In genomic region chr5:116153687-116154174, GRCh38 we compare ENCODE assay signal across 19 cellular contexts.
DNase-seq lines count a peak whose midpoint lies in the region; ATAC-seq and TF ChIP-seq lines count a peak whose summit lies in the region.
"Had no signal": no experiment of that assay in that cellular context is flagged by ENCODE, and none has a peak within 500 bp of the region (broad histone marks: within the 10 kb centered on the region; RNA-seq: fewer than 3 reads in every experiment).

No MANE protein-coding gene starts in this region.

- no peaks in the 10 kb centered on the region for H3K4me1 Mint-ChIP-seq in neural progenitor cell
- H3K4me1 Mint-ChIP-seq: H9 had no signal

- H3K27me3 ChIP-seq in hepatocyte, result no peaks in the 10 kb centered on the region
- H3K27me3 ChIP-seq in liver (ENCODE audit: control insufficient read depth in 4 of 4, insufficient read depth in 4 of 4, low read length in 3 of 4), result no peaks in the 10 kb centered on the region
- H3K27me3 ChIP-seq in neural progenitor cell, result no peaks in the 10 kb centered on the region

- TF ChIP-seq CTCF in hepatocyte (IDR thresholded peaks at IDR 0.05; ENCODE audit: poor library complexity), result no peak
- no peak for TF ChIP-seq CTCF in liver (IDR thresholded peaks at IDR 0.05; ENCODE audit: low read depth, low read length, missing input control)
- no peak for TF ChIP-seq CTCF in neural progenitor cell (IDR thresholded peaks at IDR 0.05)

- H3K27ac ChIP-seq in hepatocyte (peak overlapping the region; percentile 39), liver (ENCODE audit: low read depth in 1 of 2, low read length in 2 of 2) (peak overlapping the region; percentile 10 to 36), neural progenitor cell (no peak overlapping the region)
- H3K27ac ChIP-seq: A549 had no signal

- DNase-seq in HEK293T (ENCODE audit: extremely low spot score) (peak; percentile 26), NCI-H2227 (lab: John Stamatoyannopoulos, UW; ENCODE audit: unreplicated experiment) (peak; percentile 47), hepatocyte (ENCODE audit: low spot score) (peak; percentile 8), neural progenitor cell (ENCODE audit: low spot score) (no peak), ACHN (no peak)
- DNase-seq in activated naive CD4-positive, alpha-beta T cell treated with anti-CD3 and anti-CD28 coated beads, Interleukin-2, amount 50 U/mL, for 72 hours (ENCODE audit: low spot score in 2 of 2), result no peak
- DNase-seq: CD8-positive, alpha-beta T cell; COR-L47; DMS153; DMS79 treated with DMSO at 0.1 percent for 48 hours; EL; GOT3; H9; HFFc6 had no signal

- CTCF ChIA-PET in HEK293T (lab: Yijun Ruan, JAX), result interaction anchor here (0.7 to 0.8 kb wide), 2 partner anchors 15 to 1465 kb away, joined by 3 read pairs; no protein-coding TSS in a partner anchor

- H3K27me3 Mint-ChIP-seq in neural progenitor cell (ENCODE audit: insufficient read depth, low read depth), result no peaks in the 10 kb centered on the region
- H3K27me3 Mint-ChIP-seq: IgD-negative memory B cell had no signal

- POLR2A ChIA-PET in HEK293T (lab: Yijun Ruan, JAX), result no interaction called here

- H3K9me2 ChIP-seq in hepatocyte (replicated peaks; ENCODE audit: insufficient read depth), result no peaks in the 10 kb centered on the region

- H2AFZ ChIP-seq in hepatocyte, result no peak overlapping the region
- no peak overlapping the region for H2AFZ ChIP-seq in neural progenitor cell (replicated peaks)

- no peak overlapping the region for H3K27ac Mint-ChIP-seq in activated naive CD4-positive, alpha-beta T cell treated with anti-CD3 and anti-CD28 coated beads, Interleukin-2, amount 50 U/mL, for 72 hours
- H3K27ac Mint-ChIP-seq in neural progenitor cell, result no peak overlapping the region
- H3K27ac Mint-ChIP-seq: CD14-positive monocyte; CD8-positive, alpha-beta T cell; H9; HFFc6; IgD-negative memory B cell had no signal

- peaks cover 5 to 7% of the 10 kb centered on the region in 2 donors for H3K36me3 Mint-ChIP-seq in activated naive CD4-positive, alpha-beta T cell treated with anti-CD3 and anti-CD28 coated beads, Interleukin-2, amount 50 U/mL, for 72 hours
- H3K36me3 Mint-ChIP-seq in neural progenitor cell, result peaks cover 2% of the 10 kb centered on the region

- no peak for ATAC-seq in HG03159 (IDR thresholded peaks at IDR 0.05; ENCODE audit: unreplicated experiment)
- ATAC-seq in activated naive CD4-positive, alpha-beta T cell treated with anti-CD3 and anti-CD28 coated beads, Interleukin-2, amount 50 U/mL, for 72 hours, result no peak
- ATAC-seq: A549; CD8-positive, alpha-beta T cell had no signal

- no peak overlapping the region for H3K4me3 Mint-ChIP-seq in neural progenitor cell
- H3K4me3 Mint-ChIP-seq: CD14-positive monocyte; CD8-positive, alpha-beta T cell; H9; HFFc6; IgD-negative memory B cell had no signal

- H3K4me3 ChIP-seq in hepatocyte (no peak overlapping the region), liver (ENCODE audit: low read depth in 1 of 3, low read length in 3 of 3) (no peak overlapping the region), neural progenitor cell (no peak overlapping the region)
- H3K4me3 ChIP-seq: A549 had no signal

- H3K4me2 ChIP-seq in hepatocyte, result no peak overlapping the region
- H3K4me2 ChIP-seq in neural progenitor cell, result no peak overlapping the region
- H3K4me2 ChIP-seq: A549 had no signal

- H3K9ac ChIP-seq in liver (ENCODE audit: low read depth in 1 of 2, low read length in 2 of 2) (no peak overlapping the region), neural progenitor cell (no peak overlapping the region)

- H3K36me3 ChIP-seq in hepatocyte (replicated peaks; ENCODE audit: insufficient read depth, low read depth) (no peaks in the 10 kb centered on the region), liver (ENCODE audit: control insufficient read depth in 4 of 4, insufficient read depth in 3 of 4, low read depth in 1 of 4, low read length in 3 of 4) (no peaks in the 10 kb centered on the region), neural progenitor cell (no peaks in the 10 kb centered on the region)

- 60% methylated on average over 2 of the region's 2 CpGs for WGBS in hepatocyte (ENCODE audit: low lambda C conversion rate, missing lambda C conversion rate)
- 61% methylated on average over 2 of the region's 2 CpGs for WGBS in liver

- peaks cover 0 to 4% of the 10 kb centered on the region in 2 donors for H3K9me3 Mint-ChIP-seq in activated naive CD4-positive, alpha-beta T cell treated with anti-CD3 and anti-CD28 coated beads, Interleukin-2, amount 50 U/mL, for 72 hours
- H3K9me3 Mint-ChIP-seq in neural progenitor cell, result peaks cover 2% of the 10 kb centered on the region
- H3K9me3 Mint-ChIP-seq: CD8-positive, alpha-beta T cell; H9; HFFc6; IgD-negative memory B cell had no signal

- H3K9me3 ChIP-seq in hepatocyte (ENCODE audit: low read depth) (no peaks in the 10 kb centered on the region), liver (ENCODE audit: control insufficient read depth in 4 of 4, low read length in 3 of 4) (no peaks in the 10 kb centered on the region), neural progenitor cell (ENCODE audit: low read depth) (no peaks in the 10 kb centered on the region)
- H3K9me3 ChIP-seq: A549 had no signal

- no peak for TF ChIP-seq RAD21 in liver (IDR thresholded peaks at IDR 0.05)

- H3K79me2 ChIP-seq in hepatocyte (no peaks in the 10 kb centered on the region), neural progenitor cell (ENCODE audit: low read depth) (no peaks in the 10 kb centered on the region)

- H3K4me1 ChIP-seq in hepatocyte (ENCODE audit: insufficient read depth) (peaks cover 5% of the 10 kb centered on the region), liver (ENCODE audit: control insufficient read depth in 4 of 4, insufficient read depth in 4 of 4, low read length in 3 of 4) (peaks cover 3 to 13% (median 11%) of the 10 kb centered on the region in 4 donors), neural progenitor cell (no peaks in the 10 kb centered on the region)
- H3K4me1 ChIP-seq: A549 had no signal

- no peaks in the 10 kb centered on the region for H3F3A ChIP-seq in neural progenitor cell (ENCODE audit: low read depth)

- H4K20me1 ChIP-seq in hepatocyte (ENCODE audit: insufficient read depth, poor library complexity, severe bottlenecking), result no peaks in the 10 kb centered on the region
- H4K20me1 ChIP-seq in neural progenitor cell (ENCODE audit: low read depth), result no peaks in the 10 kb centered on the region

- in situ Hi-C loops in ACHN (cut with HindIII; ENCODE audit: low pct_ligation_motif_present, low pct_unique_long_range_greater_than_20kb, low sequenced_read_pairs), result no loop called here

TF ChIP-seq in HEK293T, 16 proteins besides CTCF, POLR2A, EP300 and RAD21:
- TF ChIP-seq, protein P1, sequence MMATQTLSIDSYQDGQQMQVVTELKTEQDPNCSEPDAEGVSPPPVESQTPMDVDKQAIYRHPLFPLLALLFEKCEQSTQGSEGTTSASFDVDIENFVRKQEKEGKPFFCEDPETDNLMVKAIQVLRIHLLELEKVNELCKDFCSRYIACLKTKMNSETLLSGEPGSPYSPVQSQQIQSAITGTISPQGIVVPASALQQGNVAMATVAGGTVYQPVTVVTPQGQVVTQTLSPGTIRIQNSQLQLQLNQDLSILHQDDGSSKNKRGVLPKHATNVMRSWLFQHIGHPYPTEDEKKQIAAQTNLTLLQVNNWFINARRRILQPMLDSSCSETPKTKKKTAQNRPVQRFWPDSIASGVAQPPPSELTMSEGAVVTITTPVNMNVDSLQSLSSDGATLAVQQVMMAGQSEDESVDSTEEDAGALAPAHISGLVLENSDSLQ (IDR thresholded peaks at IDR 0.05), result peak; percentile 88
- no peak for TF ChIP-seq FOXK2 (IDR thresholded peaks at IDR 0.05)
- TF ChIP-seq TARDBP (IDR thresholded peaks at IDR 0.05), result no peak
- TF ChIP-seq NFRKB (IDR thresholded peaks at IDR 0.05), result no peak
- no peak for TF ChIP-seq FOXA1 (IDR thresholded peaks at IDR 0.05)
- TF ChIP-seq SUZ12 (IDR thresholded peaks at IDR 0.05), result no peak
- no peak for TF ChIP-seq BHLHE40 (IDR thresholded peaks at IDR 0.05; ENCODE audit: borderline replicate concordance)
- no peak for TF ChIP-seq SP1 (IDR thresholded peaks at IDR 0.05)
- no peak for TF ChIP-seq ELF4 (IDR thresholded peaks at IDR 0.05)
- peak; percentile 82 for TF ChIP-seq CTBP1 (IDR thresholded peaks at IDR 0.05; ENCODE audit: borderline replicate concordance)
- no peak for TF ChIP-seq LEF1 (IDR thresholded peaks at IDR 0.05; ENCODE audit: borderline replicate concordance)

TF ChIP-seq in liver, 16 proteins besides CTCF, POLR2A, EP300 and RAD21:
- TF ChIP-seq FOXA1 (IDR thresholded peaks at IDR 0.05) (no peak), GABPA (IDR thresholded peaks at IDR 0.05 in 1 of 2, conservative IDR thresholded peaks at IDR 0.05 in 1 of 2) (no peak), RXRA (IDR thresholded peaks at IDR 0.05) (peak; percentile 31 to 39), SP1 (IDR thresholded peaks at IDR 0.05) (peak; percentile 38), EGR1 (IDR thresholded peaks at IDR 0.05; ENCODE audit: low read depth in 2 of 2) (no peak)
- TF ChIP-seq, protein P2, sequence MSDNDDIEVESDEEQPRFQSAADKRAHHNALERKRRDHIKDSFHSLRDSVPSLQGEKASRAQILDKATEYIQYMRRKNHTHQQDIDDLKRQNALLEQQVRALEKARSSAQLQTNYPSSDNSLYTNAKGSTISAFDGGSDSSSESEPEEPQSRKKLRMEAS (IDR thresholded peaks at IDR 0.05), result no peak

Comparison
In these comparisons a context has a peak if more than half of its experiments do, and no peak if none do; other contexts are left out.
1. DNase-seq: peak in HEK293T (single experiment), NCI-H2227 (single experiment) and hepatocyte (single experiment); none in activated naive CD4-positive, alpha-beta T cell treated with anti-CD3 and anti-CD28 coated beads, Interleukin-2, amount 50 U/mL, for 72 hours (0 of 2), neural progenitor cell (single experiment) and ACHN (single experiment).